Comparison of ENCODE assay signal across 2 cellular contexts in genomic region chr9:134260801-134261200, GRCh38.
TF ChIP-seq lines count a peak whose summit lies in the region.

No MANE protein-coding gene starts in this region.

TF ChIP-seq in liver, 16 proteins besides CTCF, POLR2A, EP300 and RAD21 (continued from another document):
- TF ChIP-seq, protein P1, sequence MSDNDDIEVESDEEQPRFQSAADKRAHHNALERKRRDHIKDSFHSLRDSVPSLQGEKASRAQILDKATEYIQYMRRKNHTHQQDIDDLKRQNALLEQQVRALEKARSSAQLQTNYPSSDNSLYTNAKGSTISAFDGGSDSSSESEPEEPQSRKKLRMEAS (IDR thresholded peaks at IDR 0.05) = no peak
- TF ChIP-seq NR2F2 (IDR thresholded peaks at IDR 0.05) (no peak), JUND (IDR thresholded peaks at IDR 0.05) (no peak), FOXA2 (IDR thresholded peaks at IDR 0.05) (no peak), HNF4G (IDR thresholded peaks at IDR 0.05) (no peak)
- TF ChIP-seq, protein P2, sequence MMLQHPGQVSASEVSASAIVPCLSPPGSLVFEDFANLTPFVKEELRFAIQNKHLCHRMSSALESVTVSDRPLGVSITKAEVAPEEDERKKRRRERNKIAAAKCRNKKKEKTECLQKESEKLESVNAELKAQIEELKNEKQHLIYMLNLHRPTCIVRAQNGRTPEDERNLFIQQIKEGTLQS (IDR thresholded peaks at IDR 0.05) = no peak
- TF ChIP-seq, protein P3, sequence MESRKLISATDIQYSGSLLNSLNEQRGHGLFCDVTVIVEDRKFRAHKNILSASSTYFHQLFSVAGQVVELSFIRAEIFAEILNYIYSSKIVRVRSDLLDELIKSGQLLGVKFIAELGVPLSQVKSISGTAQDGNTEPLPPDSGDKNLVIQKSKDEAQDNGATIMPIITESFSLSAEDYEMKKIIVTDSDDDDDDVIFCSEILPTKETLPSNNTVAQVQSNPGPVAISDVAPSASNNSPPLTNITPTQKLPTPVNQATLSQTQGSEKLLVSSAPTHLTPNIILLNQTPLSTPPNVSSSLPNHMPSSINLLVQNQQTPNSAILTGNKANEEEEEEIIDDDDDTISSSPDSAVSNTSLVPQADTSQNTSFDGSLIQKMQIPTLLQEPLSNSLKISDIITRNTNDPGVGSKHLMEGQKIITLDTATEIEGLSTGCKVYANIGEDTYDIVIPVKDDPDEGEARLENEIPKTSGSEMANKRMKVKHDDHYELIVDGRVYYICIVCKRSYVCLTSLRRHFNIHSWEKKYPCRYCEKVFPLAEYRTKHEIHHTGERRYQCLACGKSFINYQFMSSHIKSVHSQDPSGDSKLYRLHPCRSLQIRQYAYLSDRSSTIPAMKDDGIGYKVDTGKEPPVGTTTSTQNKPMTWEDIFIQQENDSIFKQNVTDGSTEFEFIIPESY (IDR thresholded peaks at IDR 0.05) = no peak

TF ChIP-seq in HepG2, 621 proteins besides CTCF, POLR2A, EP300 and RAD21 (continued from another document):
- TF ChIP-seq ATAD3A (CRISPR knock-in tag; IDR thresholded peaks at IDR 0.05) (no peak), CCAR2 (optimal IDR thresholded peaks at IDR 0.05; ENCODE audit: low read depth, low read length) (no peak)
